Comparison of ENCODE assay signal across 9 cellular contexts in genomic region chr6:42217165-42217522, GRCh38. TPM values are rescaled to one million over a fixed set of nuclear protein-coding genes. Genes with fewer than 3 reads are reported as not detected.
DNase-seq lines count a peak whose midpoint lies in the region; ATAC-seq and TF ChIP-seq lines count a peak whose summit lies in the region.
"Had no signal": no experiment of that assay in that cellular context is flagged by ENCODE, and none has a peak within 500 bp of the region (broad histone marks: within the 10 kb centered on the region; RNA-seq: fewer than 3 reads in every experiment).

No MANE protein-coding gene starts in this region.

- H3K4me1 ChIP-seq in thoracic aorta (ENCODE audit: control insufficient read depth in 1 of 2, low read depth in 2 of 2): peaks cover 9 to 17% of the 10 kb centered on the region in 2 donors

- no peak for ATAC-seq in activated CD4-positive, alpha-beta T cell treated with anti-CD3 and anti-CD28 coated beads for 36 hours
- ATAC-seq in activated naive CD8-positive, alpha-beta T cell treated with anti-CD3 and anti-CD28 coated beads, Interleukin-2, amount 10 ng/mL, durations not matched to agents 7 days and 5 days (ENCODE audit: low read depth): no peak
- peak; percentile 13 for ATAC-seq in thoracic aorta (ENCODE audit: insufficient number of reproducible peaks, low FRiP score, low read depth)

- H3K4me3 ChIP-seq in thoracic aorta: peak overlapping the region; percentile 98

- no peaks in the 10 kb centered on the region for H3K9me3 ChIP-seq in thoracic aorta

- DNase-seq in activated CD4-positive, alpha-beta T cell treated with anti-CD3 and anti-CD28 coated beads for 36 hours: no peak
- no peak for DNase-seq in activated CD4-positive, alpha-beta T cell treated with anti-CD3 and anti-CD28 coated beads for 1 hour
- no peak for DNase-seq in activated naive CD8-positive, alpha-beta T cell treated with anti-CD3 and anti-CD28 coated beads, Interleukin-2, amount 10 ng/mL, durations not matched to agents 7 days and 5 days
- peak; percentile 12 for DNase-seq in left kidney (ENCODE audit: low read depth, low spot score)
- DNase-seq in thoracic aorta (ENCODE audit: low spot score): no peak
- no peak for DNase-seq in cortex of kidney (lab: John Stamatoyannopoulos, UW)
- no peak for DNase-seq in epidermal melanocyte (ENCODE audit: insufficient read length, low spot score)
- no peak for DNase-seq in kidney glomerular epithelial cell (lab: John Stamatoyannopoulos, UW)

- no peak for TF ChIP-seq CTCF in thoracic aorta (IDR thresholded peaks at IDR 0.05)

- H3K36me3 ChIP-seq in thoracic aorta: peaks cover 7% of the 10 kb centered on the region

- no peaks in the 10 kb centered on the region for H3K9me3 Mint-ChIP-seq in activated CD4-positive, alpha-beta T cell treated with anti-CD3 and anti-CD28 coated beads for 36 hours (ENCODE audit: low read depth)
- H3K9me3 Mint-ChIP-seq in activated naive CD8-positive, alpha-beta T cell treated with anti-CD3 and anti-CD28 coated beads, Interleukin-2, amount 10 ng/mL, durations not matched to agents 7 days and 5 days: no peaks in the 10 kb centered on the region

- intact Hi-C loops in activated CD4-positive, alpha-beta T cell treated with anti-CD3 and anti-CD28 coated beads for 36 hours (cut with DNase I, micrococcal nuclease): loop anchor here (1.0 to 5.0 kb wide), 13 partner anchors 140 to 796 kb away; partner anchors contain the start of genes BYSL (in 2 of the 2), MED20 (in 2 of the 2), PRICKLE4 (in 2 of the 2) and MEA1 (in 1 of the 2)

- CTCF ChIA-PET in activated CD4-positive, alpha-beta T cell treated with anti-CD3 and anti-CD28 coated beads for 36 hours (lab: Charles Lee): interaction anchor here (0.6 to 3.8 kb wide), 17 partner anchors 9 to 450 kb away, joined by 3 to 24 read pairs (median 4); partner anchors contain the start of gene UBR2

- H3K27ac ChIP-seq in thoracic aorta: peak overlapping the region; percentile 79 to 80

- H3K36me3 Mint-ChIP-seq in activated CD4-positive, alpha-beta T cell treated with anti-CD3 and anti-CD28 coated beads for 36 hours (ENCODE audit: low read depth): peaks cover 22% of the 10 kb centered on the region
- H3K36me3 Mint-ChIP-seq in activated naive CD8-positive, alpha-beta T cell treated with anti-CD3 and anti-CD28 coated beads, Interleukin-2, amount 10 ng/mL, durations not matched to agents 7 days and 5 days: peaks cover 9% of the 10 kb centered on the region

- H3K27me3 ChIP-seq in thoracic aorta (replicated peaks; ENCODE audit: insufficient read depth): no peaks in the 10 kb centered on the region

- H3K4me3 Mint-ChIP-seq in activated CD4-positive, alpha-beta T cell treated with anti-CD3 and anti-CD28 coated beads for 36 hours: peak overlapping the region; percentile 100
- H3K4me3 Mint-ChIP-seq in activated naive CD8-positive, alpha-beta T cell treated with anti-CD3 and anti-CD28 coated beads, Interleukin-2, amount 10 ng/mL, durations not matched to agents 7 days and 5 days: peak overlapping the region; percentile 90

- H3K4me1 Mint-ChIP-seq in activated CD4-positive, alpha-beta T cell treated with anti-CD3 and anti-CD28 coated beads for 36 hours: peaks cover 32% of the 10 kb centered on the region
- H3K4me1 Mint-ChIP-seq in activated naive CD8-positive, alpha-beta T cell treated with anti-CD3 and anti-CD28 coated beads, Interleukin-2, amount 10 ng/mL, durations not matched to agents 7 days and 5 days: peaks cover 20% of the 10 kb centered on the region

- H3K27me3 Mint-ChIP-seq in activated CD4-positive, alpha-beta T cell treated with anti-CD3 and anti-CD28 coated beads for 36 hours: no peaks in the 10 kb centered on the region
- no peaks in the 10 kb centered on the region for H3K27me3 Mint-ChIP-seq in activated naive CD8-positive, alpha-beta T cell treated with anti-CD3 and anti-CD28 coated beads, Interleukin-2, amount 10 ng/mL, durations not matched to agents 7 days and 5 days

- peak overlapping the region; percentile 95 for H3K27ac Mint-ChIP-seq in activated CD4-positive, alpha-beta T cell treated with anti-CD3 and anti-CD28 coated beads for 36 hours
- peak overlapping the region; percentile 90 for H3K27ac Mint-ChIP-seq in activated naive CD8-positive, alpha-beta T cell treated with anti-CD3 and anti-CD28 coated beads, Interleukin-2, amount 10 ng/mL, durations not matched to agents 7 days and 5 days

- POLR2A ChIA-PET in activated CD4-positive, alpha-beta T cell treated with anti-CD3 and anti-CD28 coated beads for 36 hours (lab: Charles Lee): interaction anchor here (0.5 to 0.6 kb wide), 2 partner anchors 9 to 509 kb away, joined by 3 read pairs; no protein-coding TSS in a partner anchor
- POLR2A ChIA-PET in activated naive CD8-positive, alpha-beta T cell treated with anti-CD3 and anti-CD28 coated beads, Interleukin-2, amount 10 ng/mL, durations not matched to agents 7 days and 5 days (lab: Charles Lee): interaction anchor here (0.8 to 1.4 kb wide), 5 partner anchors 37 to 430 kb away, joined by 3 to 4 read pairs (median 4); partner anchors contain the start of genes BYSL, MED20, TOMM6 and UBR2

RNA-seq across cellular contexts. Expression of gene MRPS10, which starts 0.5 kb away (rescaled TPM):
- total RNA-seq in activated CD4-positive, alpha-beta T cell treated with anti-CD3 and anti-CD28 coated beads for 36 hours: 10 to 100 TPM; 35.2 to 36.2 TPM
- total RNA-seq in activated naive CD8-positive, alpha-beta T cell treated with anti-CD3 and anti-CD28 coated beads, Interleukin-2, amount 10 ng/mL, durations not matched to agents 7 days and 5 days: 10 to 100 TPM; 28.5 to 29.9 TPM
- 10 to 100 TPM; 23.0 to 30.0 TPM for total RNA-seq in thoracic aorta

RNA-seq across cellular contexts. Expression of gene GUCA1B, which starts 22.4 kb away (rescaled TPM):
- 1 to 10 TPM; 1.0 to 1.5 TPM for total RNA-seq in activated CD4-positive, alpha-beta T cell treated with anti-CD3 and anti-CD28 coated beads for 36 hours
- total RNA-seq in activated naive CD8-positive, alpha-beta T cell treated with anti-CD3 and anti-CD28 coated beads, Interleukin-2, amount 10 ng/mL, durations not matched to agents 7 days and 5 days: 1 to 10 TPM; 1.9 to 2.2 TPM
- total RNA-seq in thoracic aorta: 1 to 10 TPM in 1 of 2 donors, not detected in 1; 2.1 TPM

RNA-seq across cellular contexts. Expression of gene GUCA1A, which starts 44.0 kb away (rescaled TPM):
- total RNA-seq in activated CD4-positive, alpha-beta T cell treated with anti-CD3 and anti-CD28 coated beads for 36 hours: not detected
- total RNA-seq in activated naive CD8-positive, alpha-beta T cell treated with anti-CD3 and anti-CD28 coated beads, Interleukin-2, amount 10 ng/mL, durations not matched to agents 7 days and 5 days: not detected
- total RNA-seq in thoracic aorta: not detected
- total RNA-seq: Daoy had no signal
